8 cellular contexts compared by ENCODE assay signal in the genomic region with DNA sequence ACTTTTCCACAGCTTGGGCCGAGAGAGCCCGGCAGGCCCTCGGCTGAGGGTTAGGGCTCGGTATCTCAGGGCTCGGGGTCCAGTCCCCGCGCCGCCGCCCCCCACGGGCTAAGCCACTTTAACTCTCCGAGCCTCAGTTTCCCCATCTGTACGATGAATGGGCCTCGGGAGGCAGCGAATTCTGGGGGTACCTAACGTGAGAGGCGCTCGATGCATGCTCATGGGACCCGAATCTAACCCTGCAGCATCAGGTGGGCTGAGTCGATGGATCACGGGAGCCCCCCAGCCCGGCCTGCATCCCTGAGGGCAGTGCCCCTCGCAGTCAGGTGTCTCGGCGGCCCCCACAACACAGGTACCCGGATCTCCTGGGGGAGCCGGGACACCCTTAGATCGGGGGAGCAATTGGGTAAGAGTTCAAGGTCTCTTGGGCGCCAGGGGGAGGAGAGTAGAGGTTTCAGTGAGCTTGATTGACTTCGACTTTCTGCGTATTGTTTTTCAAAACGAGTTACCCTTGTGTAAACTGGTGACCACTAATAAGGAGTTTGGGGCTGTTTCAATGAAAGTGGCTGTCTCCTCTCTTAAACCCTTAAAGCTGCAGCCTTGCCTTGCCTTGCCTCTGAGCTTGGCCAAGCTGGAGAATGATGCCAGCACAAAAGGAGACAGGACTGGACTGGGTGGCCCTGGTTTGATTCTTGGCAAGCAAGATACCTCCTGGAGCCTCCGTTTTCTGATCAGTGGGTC. TPM values are rescaled to one million over a fixed set of nuclear protein-coding genes. Genes with fewer than 3 reads are reported as not detected.
DNase-seq lines count a peak whose midpoint lies in the region; ATAC-seq, FAIRE-seq and TF ChIP-seq lines count a peak whose summit lies in the region.

No MANE protein-coding gene starts in this region.

- CTCF ChIA-PET in A549 (lab: Yijun Ruan, JAX), result interaction anchor here (0.6 to 1.7 kb wide), 6 partner anchors 11 to 105 kb away, joined by 3 to 5 read pairs (median 4); no protein-coding TSS in a partner anchor

- H3K9me3 Mint-ChIP-seq in activated T-cell treated with anti-CD3 and anti-CD28 coated beads, Interleukin-2, amount 50 U/mL, for 72 hours, result no peaks in the 10 kb centered on the region

- H3K36me3 Mint-ChIP-seq in activated T-cell treated with anti-CD3 and anti-CD28 coated beads, Interleukin-2, amount 50 U/mL, for 72 hours (ENCODE audit: insufficient read depth in 2 of 2), result no peaks in the 10 kb centered on the region

- H3K4me1 ChIP-seq in A549 (peaks cover 27% of the 10 kb centered on the region), MM.1S (ENCODE audit: low read length) (0 out of 2 replicates have a peak, but pooled peaks cover 2% of the 10 kb centered on the region), pancreas (peaks cover 0 to 5% (median 0%) of the 10 kb centered on the region in 3 donors)

- no peak for TF ChIP-seq POLR2A in A549 (IDR thresholded peaks at IDR 0.05; ENCODE audit: low read length)

- POLR2A ChIA-PET in A549 (lab: Yijun Ruan, JAX), result interaction anchor here (1.0 to 3.0 kb wide), 16 partner anchors 9 to 132 kb away, joined by 3 to 33 read pairs (median 6); a partner anchor contains a TSS

- H3K27ac Mint-ChIP-seq in activated T-cell treated with anti-CD3 and anti-CD28 coated beads, Interleukin-2, amount 50 U/mL, for 72 hours, result peak overlapping the region; percentile 58

- no peaks in the 10 kb centered on the region for H4K20me1 ChIP-seq in MM.1S (ENCODE audit: insufficient read depth, low read length)

- TF ChIP-seq CTCF in A549 (IDR thresholded peaks at IDR 0.05) (no peak), GM12873 (IDR thresholded peaks at IDR 0.05; ENCODE audit: insufficient read depth, low read depth, low read length, missing control alignments) (peak; percentile 4), MM.1S (IDR thresholded peaks at IDR 0.05; ENCODE audit: low read length) (no peak), pancreas (IDR thresholded peaks at IDR 0.05) (no peak)

- H3K27me3 ChIP-seq in MM.1S (replicated peaks; ENCODE audit: insufficient read depth, low read length), result no peaks in the 10 kb centered on the region
- no peaks in the 10 kb centered on the region for H3K27me3 ChIP-seq in pancreas

- peak overlapping the region; percentile 81 for H3K4me3 ChIP-seq in A549
- H3K4me3 ChIP-seq in MM.1S (ENCODE audit: low read length), result peak overlapping the region; percentile 100
- H3K4me3 ChIP-seq in pancreas, result peak overlapping the region; percentile 90 to 99 (median 98)

- peaks cover 50% of the 10 kb centered on the region for H3K79me2 ChIP-seq in MM.1S (ENCODE audit: low read length)

- H3K36me3 ChIP-seq in MM.1S (replicated peaks; ENCODE audit: insufficient read depth, low read length), result no peaks in the 10 kb centered on the region
- no peaks in the 10 kb centered on the region for H3K36me3 ChIP-seq in pancreas

- no peak for TF ChIP-seq RAD21 in A549 (conservative IDR thresholded peaks at IDR 0.05 in 1 of 2, IDR thresholded peaks at IDR 0.05 in 1 of 2)

- peak overlapping the region; percentile 90 to 92 for H3K27ac ChIP-seq in A549
- no peak overlapping the region for H3K27ac ChIP-seq in MM.1S (ENCODE audit: low read length)
- peak overlapping the region; percentile 73 to 87 (median 76) for H3K27ac ChIP-seq in pancreas

- FAIRE-seq in A549 (lab: Jason Lieb, UNC), result no peak
- no peak for FAIRE-seq in pancreas (lab: Jason Lieb, UNC)

- peak overlapping the region; percentile 91 to 94 for H3K4me3 Mint-ChIP-seq in activated T-cell treated with anti-CD3 and anti-CD28 coated beads, Interleukin-2, amount 50 U/mL, for 72 hours

- WGBS in A549 (ENCODE audit: missing lambda C conversion rate), result 0% methylated on average over 6 of the region's 32 CpGs
- WGBS in pancreas, 2 donors, result 0 to 1% methylated on average over 32 of the region's 32 CpGs

- H3K9me2 ChIP-seq in MM.1S (replicated peaks; ENCODE audit: insufficient read depth, low read length), result no peaks in the 10 kb centered on the region

- peak overlapping the region; percentile 93 for H2AFZ ChIP-seq in MM.1S (ENCODE audit: low read length)

- no peak for TF ChIP-seq EP300 in A549 (IDR thresholded peaks at IDR 0.05)

- peak overlapping the region; percentile 93 for H3K4me2 ChIP-seq in A549
- H3K4me2 ChIP-seq in MM.1S (ENCODE audit: low read depth, low read length), result peak overlapping the region; percentile 100

- ATAC-seq in A549 (peak; percentile 37 to 45; a peak in 5 of 6 replicates), pancreas (peak; percentile 6 to 19 (median 17)), HG02623 (IDR thresholded peaks at IDR 0.05; ENCODE audit: unreplicated experiment) (no peak), GM18519 (IDR thresholded peaks at IDR 0.05; ENCODE audit: low FRiP score, unreplicated experiment) (no peak)
- ATAC-seq in activated T-cell treated with anti-CD3 and anti-CD28 coated beads, Interleukin-2, amount 50 U/mL, for 72 hours (replicated peaks in 1 of 2), result no peak

- DNase-seq in A549 (ENCODE audit: low read depth in 1 of 2, low spot score in 1 of 2) (no peak), MM.1S (peak; percentile 56), germinal center (ENCODE audit: low spot score) (peak; percentile 21), pancreas (peak in 5 of 6 donors; percentile 20 to 76 (median 30))
- DNase-seq in activated T-cell treated with anti-CD3 and anti-CD28 coated beads, Interleukin-2, amount 50 U/mL, for 72 hours, result peak in 1 of 2 donors; percentile 25

- H3K9me3 ChIP-seq in A549, result no peaks in the 10 kb centered on the region
- H3K9me3 ChIP-seq in MM.1S (replicated peaks; ENCODE audit: insufficient read depth, low read length), result no peaks in the 10 kb centered on the region
- H3K9me3 ChIP-seq in pancreas, result no peaks in the 10 kb centered on the region

- peak overlapping the region; percentile 89 for H3K9ac ChIP-seq in MM.1S (ENCODE audit: low read length)

- H3F3A ChIP-seq in MM.1S (ENCODE audit: insufficient read depth, low read length), result 0 out of 2 replicates have a peak, but pooled peaks cover 3% of the 10 kb centered on the region

- no peaks in the 10 kb centered on the region for H3K27me3 Mint-ChIP-seq in activated T-cell treated with anti-CD3 and anti-CD28 coated beads, Interleukin-2, amount 50 U/mL, for 72 hours (ENCODE audit: low read depth)

- intact Hi-C loops in pancreas (cut with DNase I), result no loop called here

- peaks cover 30% of the 10 kb centered on the region for H3K4me1 Mint-ChIP-seq in activated T-cell treated with anti-CD3 and anti-CD28 coated beads, Interleukin-2, amount 50 U/mL, for 72 hours (ENCODE audit: low read depth)

TF ChIP-seq in A549, 52 proteins besides CTCF, POLR2A, EP300 and RAD21:
- TF ChIP-seq, protein P1, sequence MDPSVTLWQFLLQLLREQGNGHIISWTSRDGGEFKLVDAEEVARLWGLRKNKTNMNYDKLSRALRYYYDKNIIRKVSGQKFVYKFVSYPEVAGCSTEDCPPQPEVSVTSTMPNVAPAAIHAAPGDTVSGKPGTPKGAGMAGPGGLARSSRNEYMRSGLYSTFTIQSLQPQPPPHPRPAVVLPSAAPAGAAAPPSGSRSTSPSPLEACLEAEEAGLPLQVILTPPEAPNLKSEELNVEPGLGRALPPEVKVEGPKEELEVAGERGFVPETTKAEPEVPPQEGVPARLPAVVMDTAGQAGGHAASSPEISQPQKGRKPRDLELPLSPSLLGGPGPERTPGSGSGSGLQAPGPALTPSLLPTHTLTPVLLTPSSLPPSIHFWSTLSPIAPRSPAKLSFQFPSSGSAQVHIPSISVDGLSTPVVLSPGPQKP (IDR thresholded peaks at IDR 0.05; ENCODE audit: low read depth, low read length), result no peak
- TF ChIP-seq PHF8 (IDR thresholded peaks at IDR 0.05; ENCODE audit: borderline replicate concordance, low read depth) (0 out of 2 replicates have a peak, but pooled peaks have one; percentile 1), KDM1A (IDR thresholded peaks at IDR 0.05; ENCODE audit: low read depth) (no peak)

RNA-seq across cellular contexts. Expression of a gene that starts 0.6 kb away (rescaled TPM):
- 69.6 and 71.1 TPM in 2 replicates for polyA plus RNA-seq in A549 (2011; rRNA removed)
- polyA plus RNA-seq in A549 (2012; cell fraction: cytosol; rRNA removed), result 93.7 and 128 TPM in 2 replicates
- 328 and 664 TPM in 2 replicates for polyA plus RNA-seq in A549 (2012; cell fraction: nucleus; rRNA removed)
- 81.3 to 109 TPM (median 103 TPM) in 3 replicates for polyA plus RNA-seq in A549 (2017; fragmentation: RNase III; extraction: RNeasy Plus Mini Kit Qiagen cat#74134 plus additional on column Dnase treatment)
- 88.6 and 115 TPM in 2 replicates for polyA minus RNA-seq in A549 (2011; rRNA and poly(A)+ RNA removed)
- total RNA-seq in activated T-cell treated with anti-CD3 and anti-CD28 coated beads, Interleukin-2, amount 50 U/mL, for 72 hours, result 10 to 100 TPM; 31.6 to 42.7 TPM
- total RNA-seq in pancreas, result 10 to 100 TPM; 29.7 to 71.6 (median 41.7) TPM
- polyA plus RNA-seq in pancreas, result 10 to 100 TPM; 84.2 to 99.0 TPM

RNA-seq across cellular contexts. Expression of a gene that starts 36.8 kb away (rescaled TPM):
- polyA plus RNA-seq in A549 (2011; rRNA removed) (61.3 and 65.2 TPM in 2 replicates), A549 (2017; fragmentation: RNase III; extraction: RNeasy Plus Mini Kit Qiagen cat#74134 plus additional on column Dnase treatment) (50.3 to 62.0 TPM (median 59.8 TPM) in 3 replicates), pancreas (100 to 1,000 TPM in 1 of 2 donors, 10 to 100 TPM in 1; 64.5 to 106 TPM)
- polyA plus RNA-seq in A549 (2012; cell fraction: cytosol; rRNA removed), result 68.6 and 92.9 TPM in 2 replicates
- polyA plus RNA-seq in A549 (2012; cell fraction: nucleus; rRNA removed), result 111 and 114 TPM in 2 replicates
- polyA minus RNA-seq in A549 (2011; rRNA and poly(A)+ RNA removed), result 70.3 and 85.9 TPM in 2 replicates
- 10 to 100 TPM; 57.2 to 58.6 TPM for total RNA-seq in activated T-cell treated with anti-CD3 and anti-CD28 coated beads, Interleukin-2, amount 50 U/mL, for 72 hours
- 10 to 100 TPM; 21.6 to 32.0 (median 25.1) TPM for total RNA-seq in pancreas

Comparison
In these comparisons a context has a peak if more than half of its experiments do, and no peak if none do; other contexts are left out.
1. ATAC-seq: peak in A549 (2 of 2) and pancreas (4 of 4); none in activated T-cell treated with anti-CD3 and anti-CD28 coated beads, Interleukin-2, amount 50 U/mL, for 72 hours (0 of 2), HG02623 (single experiment) and GM18519 (single experiment).
2. DNase-seq: peak in MM.1S (single experiment), germinal center (single experiment) and pancreas (5 of 6); none in A549 (0 of 2).
3. Peak in every context shown above with its lines, with median percentiles within 50 percentile points of each other: H3K4me3 ChIP-seq.